ENCODE assay signal across 1 cellular context in genomic region chr20:5908981-5909380, GRCh38.
TF ChIP-seq lines count a peak whose summit lies in the region.

No MANE protein-coding gene starts in this region.

TF ChIP-seq in HepG2, 621 proteins besides CTCF, POLR2A, EP300 and RAD21:
- TF ChIP-seq SRSF9 (IDR thresholded peaks at IDR 0.05; ENCODE audit: borderline replicate concordance, insufficient read depth, low read depth, low read length, poor library complexity, severe bottlenecking) (no peak), PHF8 (CRISPR knock-in tag; IDR thresholded peaks at IDR 0.05) (no peak)
